In the genomic region with DNA sequence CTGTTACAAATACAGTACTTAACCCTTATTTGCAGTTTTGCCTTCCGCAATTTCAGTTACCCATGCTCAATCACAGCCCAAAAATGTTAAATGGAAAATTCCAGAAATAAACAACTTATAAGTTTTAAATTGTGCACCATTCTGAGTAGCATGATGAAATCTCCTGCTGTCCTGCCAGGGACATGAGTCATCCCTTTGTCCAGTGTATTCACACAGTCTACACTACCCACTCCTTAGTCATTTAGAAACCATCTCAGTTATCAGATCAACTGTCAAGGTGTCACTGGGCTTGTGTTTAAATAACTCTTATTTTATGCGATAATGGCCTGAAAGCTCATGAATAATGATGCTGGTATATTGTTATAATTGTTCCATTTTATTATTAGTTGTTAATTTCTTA, we compare ENCODE assay signal across 11 cellular contexts.
A peak's percentile ranks its signal among the peaks of the same experiment; 100 is the strongest.
DNase-seq lines count a peak whose midpoint lies in the region; ATAC-seq, FAIRE-seq and TF ChIP-seq lines count a peak whose summit lies in the region.
"Had no signal": no experiment of that assay in that cellular context is flagged by ENCODE, and none has a peak within 500 bp of the region (broad histone marks: within the 10 kb centered on the region; RNA-seq: fewer than 3 reads in every experiment).

No MANE protein-coding gene starts in this region.

- H3K36me3 ChIP-seq in GM12878 (ENCODE audit: control insufficient read depth in 2 of 2, insufficient read depth in 2 of 2, low read length in 1 of 2) = no peaks in the 10 kb centered on the region
- no peaks in the 10 kb centered on the region for H3K36me3 ChIP-seq in left lung
- H3K36me3 ChIP-seq in Karpas-422 (ENCODE audit: insufficient read depth, low read length) = no peaks in the 10 kb centered on the region
- H3K36me3 ChIP-seq: neutrophil had no signal

- H2AFZ ChIP-seq in GM12878 (ENCODE audit: control insufficient read depth, low read depth, low read length) (no peak overlapping the region), Karpas-422 (ENCODE audit: low read length) (no peak overlapping the region)

- no peak for TF ChIP-seq POLR2A in GM12878 (IDR thresholded peaks at IDR 0.05; ENCODE audit: low read depth, low read length)

- H3K9ac ChIP-seq in GM12878 (ENCODE audit: control insufficient read depth, insufficient read depth, low read length) (no peak overlapping the region), Karpas-422 (ENCODE audit: low read length) (no peak overlapping the region)

- SMC1A ChIA-PET in GM12878 (lab: Charles Lee; ENCODE audit: uncharacterized antibody, unreplicated experiment) = no interaction called here

- H3K4me1 ChIP-seq in GM12878 (ENCODE audit: control insufficient read depth, insufficient read depth, low read length) (no peaks in the 10 kb centered on the region), left lung (no peaks in the 10 kb centered on the region), Karpas-422 (ENCODE audit: low read length) (no peaks in the 10 kb centered on the region)

- H3K9me3 ChIP-seq in GM12878 (replicated peaks; ENCODE audit: control insufficient read depth, insufficient read depth, low read length) (no peaks in the 10 kb centered on the region), left lung (no peaks in the 10 kb centered on the region), Karpas-422 (ENCODE audit: low read length) (no peaks in the 10 kb centered on the region)
- H3K9me3 ChIP-seq: neutrophil had no signal

- H4K20me1 ChIP-seq in GM12878 (ENCODE audit: control insufficient read depth, insufficient read depth) (no peaks in the 10 kb centered on the region), Karpas-422 (ENCODE audit: insufficient read depth, low read depth, low read length) (no peaks in the 10 kb centered on the region; the same call in 1 of the 2 replicates)

- H3K9me2 ChIP-seq in Karpas-422 (replicated peaks; ENCODE audit: insufficient read depth, low read length) = no peaks in the 10 kb centered on the region

- no peak for FAIRE-seq in GM12878 (lab: Jason Lieb, UNC)

- no peak overlapping the region for H3K27ac Mint-ChIP-seq in chondrocyte (ENCODE audit: unreplicated experiment)
- H3K27ac Mint-ChIP-seq: activated CD4-positive, alpha-beta memory T cell treated with anti-CD3 and anti-CD28 coated beads, Interleukin-2, amount 10 ng/mL, durations not matched to agents 7 days and 5 days had no signal

- peaks cover 6% of the 10 kb centered on the region for H3K4me1 Mint-ChIP-seq in chondrocyte (ENCODE audit: low read depth)
- H3K4me1 Mint-ChIP-seq: activated CD4-positive, alpha-beta memory T cell treated with anti-CD3 and anti-CD28 coated beads, Interleukin-2, amount 10 ng/mL, durations not matched to agents 7 days and 5 days had no signal

- H3K27me3 Mint-ChIP-seq in chondrocyte (ENCODE audit: low read depth) = peaks cover 9% of the 10 kb centered on the region
- H3K27me3 Mint-ChIP-seq: activated CD4-positive, alpha-beta memory T cell treated with anti-CD3 and anti-CD28 coated beads, Interleukin-2, amount 10 ng/mL, durations not matched to agents 7 days and 5 days had no signal

- DNase-seq in AG10803 (ENCODE audit: low read depth) = peak; percentile 84
- DNase-seq in GM12878 (ENCODE audit: low read depth, low spot score) = no peak
- DNase-seq in left lung = no peak
- no peak for DNase-seq in COLO668 (lab: John Stamatoyannopoulos, UW; ENCODE audit: unreplicated experiment)
- DNase-seq in DMS153 treated with DMSO at 0.1 percent for 48 hours (lab: John Stamatoyannopoulos, UW; ENCODE audit: unreplicated experiment) = no peak
- DNase-seq in Karpas-422 = no peak
- no peak for DNase-seq in chondrocyte (ENCODE audit: low spot score)
- DNase-seq: activated CD4-positive, alpha-beta memory T cell treated with anti-CD3 and anti-CD28 coated beads, Interleukin-2, amount 10 ng/mL, durations not matched to agents 7 days and 5 days had no signal

- H3K27me3 ChIP-seq in GM12878 (replicated peaks in 1 of 2; ENCODE audit: control insufficient read depth in 2 of 2, insufficient read depth in 2 of 2, low read length in 1 of 2) (no peaks in the 10 kb centered on the region), left lung (no peaks in the 10 kb centered on the region), Karpas-422 (ENCODE audit: low read length) (no peaks in the 10 kb centered on the region)
- H3K27me3 ChIP-seq: neutrophil had no signal

- H3K36me3 Mint-ChIP-seq in chondrocyte (ENCODE audit: low read depth) = no peaks in the 10 kb centered on the region

- no peak for TF ChIP-seq EP300 in GM12878 (IDR thresholded peaks at IDR 0.05; ENCODE audit: borderline replicate concordance in 1 of 2, control insufficient read depth in 1 of 2, low read depth in 2 of 2, low read length in 2 of 2)

- WGBS in GM12878 (ENCODE audit: insufficient coverage, insufficient replicate concordance, low lambda C conversion rate, missing lambda C conversion rate) = 75% methylated on average over 2 of the region's 2 CpGs

- H3K4me2 ChIP-seq in GM12878 (ENCODE audit: control insufficient read depth, insufficient read depth) (no peak overlapping the region), Karpas-422 (ENCODE audit: low read depth, low read length, poor library complexity, severe bottlenecking) (no peak overlapping the region)

- in situ Hi-C loops in GM12878 (cut with MboI) = no loop called here

- no peaks in the 10 kb centered on the region for H3K9me3 Mint-ChIP-seq in chondrocyte (ENCODE audit: low read depth)
- H3K9me3 Mint-ChIP-seq: activated CD4-positive, alpha-beta memory T cell treated with anti-CD3 and anti-CD28 coated beads, Interleukin-2, amount 10 ng/mL, durations not matched to agents 7 days and 5 days had no signal

- TF ChIP-seq RAD21 in GM12878 (IDR thresholded peaks at IDR 0.05; ENCODE audit: insufficient read depth, low read depth, low read length) = no peak

- POLR2A ChIA-PET in GM12878 (lab: Charles Lee) = no interaction called here

- TF ChIP-seq CTCF in AG10803 (conservative IDR thresholded peaks at IDR 0.05; ENCODE audit: low read length) (no peak), GM12878 (IDR thresholded peaks at IDR 0.05 in 2 of 3, conservative IDR thresholded peaks at IDR 0.05 in 1 of 3; ENCODE audit: control insufficient read depth in 2 of 3, extremely low read depth in 1 of 3, insufficient read depth in 1 of 3, low read depth in 3 of 3, low read length in 3 of 3) (no peak), left lung (IDR thresholded peaks at IDR 0.05) (no peak), chondrocyte (IDR thresholded peaks at IDR 0.05) (no peak)

- CTCF ChIA-PET in GM12878 (lab: Yijun Ruan, JAX) = no interaction called here

- RAD21 ChIA-PET in GM12878 (lab: Charles Lee; ENCODE audit: unreplicated experiment) = no interaction called here

- H3K27ac ChIP-seq in GM12878 (ENCODE audit: control insufficient read depth, insufficient read depth) = no peak overlapping the region
- no peak overlapping the region for H3K27ac ChIP-seq in left lung
- H3K27ac ChIP-seq in Karpas-422 (ENCODE audit: low read length) = no peak overlapping the region
- H3K27ac ChIP-seq: HL-60, neutrophil had no signal

- H3K79me2 ChIP-seq in GM12878 (ENCODE audit: control insufficient read depth, insufficient read depth, low read length) = no peaks in the 10 kb centered on the region
- no peaks in the 10 kb centered on the region for H3K79me2 ChIP-seq in Karpas-422 (ENCODE audit: low read length)

- ATAC-seq in HG03442 (IDR thresholded peaks at IDR 0.05; ENCODE audit: unreplicated experiment) = peak; percentile 64
- ATAC-seq in GM12878 = peak; percentile 65
- ATAC-seq in left lung = peak; percentile 58

- H3K4me3 ChIP-seq in AG10803 (ENCODE audit: low read length) = no peak overlapping the region
- no peak overlapping the region for H3K4me3 ChIP-seq in GM12878
- no peak overlapping the region for H3K4me3 ChIP-seq in left lung
- no peak overlapping the region for H3K4me3 ChIP-seq in Karpas-422 (ENCODE audit: low read length)

- intact Hi-C loops in GM12878 (cut with micrococcal nuclease; ENCODE audit: unreplicated experiment) = no loop called here
- intact Hi-C loops in left lung (cut with DNase I) = no loop called here

- H3K4me3 Mint-ChIP-seq in chondrocyte (ENCODE audit: unreplicated experiment) = no peak overlapping the region
- H3K4me3 Mint-ChIP-seq: activated CD4-positive, alpha-beta memory T cell treated with anti-CD3 and anti-CD28 coated beads, Interleukin-2, amount 10 ng/mL, durations not matched to agents 7 days and 5 days had no signal

- BruUV-seq in GM12878 (replicated peaks; lab: Mats Ljungman, UMichigan) = no TSS peak

TF ChIP-seq in GM12878, 131 proteins besides CTCF, POLR2A, EP300 and RAD21:
- TF ChIP-seq SREBF2 (IDR thresholded peaks at IDR 0.05; ENCODE audit: low read length) = no peak
- no peak for TF ChIP-seq RBBP5 (conservative IDR thresholded peaks at IDR 0.05)
